ENCODE assay signal across 10 cellular contexts in genomic region chr12:109739747-109740693, GRCh38. TPM values are rescaled to one million over a fixed set of nuclear protein-coding genes. Genes with fewer than 3 reads are reported as not detected.
A peak's percentile ranks its signal among the peaks of the same experiment; 100 is the strongest.
DNase-seq lines count a peak whose midpoint lies in the region; TF ChIP-seq lines count a peak whose summit lies in the region.
"Had no signal": no experiment of that assay in that cellular context is flagged by ENCODE, and none has a peak within 500 bp of the region (broad histone marks: within the 10 kb centered on the region; RNA-seq: fewer than 3 reads in every experiment).

No MANE protein-coding gene starts in this region.

- H3K27me3 Mint-ChIP-seq in chondrocyte (ENCODE audit: low read depth) = peaks cover 9% of the 10 kb centered on the region
- peaks cover 6% of the 10 kb centered on the region for H3K27me3 Mint-ChIP-seq in nephron progenitor cell (ENCODE audit: low read depth, poor library complexity)

- no peak overlapping the region for H3K4me3 ChIP-seq in HFF-Myc (replicated peaks; ENCODE audit: low read depth, low read length)

- H3K4me3 Mint-ChIP-seq in chondrocyte (ENCODE audit: unreplicated experiment) = no peak overlapping the region
- no peak overlapping the region for H3K4me3 Mint-ChIP-seq in nephron progenitor cell

- H3K4me1 Mint-ChIP-seq in chondrocyte (ENCODE audit: low read depth) = peaks cover 3% of the 10 kb centered on the region
- H3K4me1 Mint-ChIP-seq in nephron progenitor cell = peaks cover 32% of the 10 kb centered on the region

- H3K36me3 Mint-ChIP-seq in chondrocyte (ENCODE audit: low read depth) (no peaks in the 10 kb centered on the region), nephron progenitor cell (ENCODE audit: low read depth) (no peaks in the 10 kb centered on the region)

- H3K27ac Mint-ChIP-seq in chondrocyte (ENCODE audit: unreplicated experiment) (no peak overlapping the region), nephron progenitor cell (no peak overlapping the region)

- DNase-seq in Daoy (ENCODE audit: low read depth) = peak; percentile 37
- no peak for DNase-seq in HFF-Myc (ENCODE audit: extremely low read depth, low read depth)
- peak; percentile 35 for DNase-seq in chondrocyte (ENCODE audit: low spot score)
- DNase-seq in nephron progenitor cell = peak; percentile 32
- DNase-seq in SW480 (ENCODE audit: low spot score) = no peak
- no peak for DNase-seq in NOMO-1 (lab: John Stamatoyannopoulos, UW; ENCODE audit: unreplicated experiment in 2 of 2)
- no peak for DNase-seq in hippocampal formation (lab: John Stamatoyannopoulos, UW)
- no peak for DNase-seq in HPDE6-E6E7 (ENCODE audit: extremely low spot score)
- DNase-seq: central memory CD4-positive, alpha-beta T cell; NCI-H1417 treated with DMSO at 0.1 percent for 48 hours had no signal

- H3K9me3 Mint-ChIP-seq in chondrocyte (ENCODE audit: low read depth) = no peaks in the 10 kb centered on the region
- no peaks in the 10 kb centered on the region for H3K9me3 Mint-ChIP-seq in nephron progenitor cell

- TF ChIP-seq CTCF in HFF-Myc (IDR thresholded peaks at IDR 0.05; ENCODE audit: low read depth, low read length, missing control alignments) (peak; percentile 53), chondrocyte (IDR thresholded peaks at IDR 0.05) (no peak), nephron progenitor cell (IDR thresholded peaks at IDR 0.05) (no peak)

RNA-seq across cellular contexts. Expression of gene FAM222A, which starts 26.4 kb away (rescaled TPM):
- 1.0 and 2.4 TPM in 2 replicates for total RNA-seq in Daoy (2014; rRNA removed; shearing (Covaris generic))
- 1.0 to 1.5 TPM (median 1.2 TPM) in 3 replicates for total RNA-seq in chondrocyte

Comparison
In these comparisons a context has a peak if more than half of its experiments do, and no peak if none do; other contexts are left out.
1. DNase-seq: peak in Daoy (single experiment), chondrocyte (single experiment) and nephron progenitor cell (single experiment); none in HFF-Myc (single experiment), SW480 (single experiment), NOMO-1 (0 of 2), hippocampal formation (0 of 2) and HPDE6-E6E7 (single experiment).